ENCODE assay signal across 1 cellular context in the genomic region with DNA sequence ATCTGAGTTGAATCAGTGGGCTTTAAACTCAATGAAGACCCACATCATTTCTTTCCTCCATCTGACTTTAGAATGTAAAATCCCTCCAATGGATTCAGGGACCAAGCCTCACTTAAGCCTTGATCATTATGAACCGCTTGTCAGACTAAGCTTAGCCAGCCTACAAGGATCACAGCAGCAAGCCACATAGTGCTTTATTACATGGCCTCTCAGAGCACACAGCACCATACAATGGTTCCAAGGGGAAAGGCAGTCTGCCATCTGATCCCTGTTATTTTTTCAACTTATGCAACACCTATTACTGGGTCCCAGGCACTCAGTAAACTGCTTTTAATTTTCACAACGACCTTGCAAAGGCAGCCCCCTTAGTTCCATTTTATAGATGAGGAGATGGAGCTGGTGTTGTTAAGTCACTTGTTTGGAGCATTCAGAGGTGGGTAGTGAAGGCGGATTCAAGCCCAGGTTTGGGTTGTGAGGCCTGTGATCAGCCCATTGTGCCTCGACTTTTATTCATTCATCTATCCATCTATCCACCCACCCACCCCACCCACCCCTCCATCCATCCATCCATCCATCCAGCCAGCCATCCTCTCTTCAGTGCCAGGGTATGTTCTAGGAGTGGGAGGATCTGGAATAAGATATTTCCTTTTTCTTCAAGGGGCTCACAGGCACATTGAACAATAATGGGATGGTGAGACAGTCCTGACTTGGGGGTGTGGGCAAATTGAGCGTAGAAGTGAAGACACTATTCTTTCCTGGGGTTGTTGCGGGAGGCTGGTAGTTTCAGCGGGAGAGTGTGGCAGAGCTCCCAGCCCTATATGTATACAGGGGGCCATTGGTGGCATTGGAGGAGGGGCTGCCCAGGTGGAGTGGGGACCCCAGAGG.
TF ChIP-seq lines count a peak whose summit lies in the region.

No MANE protein-coding gene starts in this region.

TF ChIP-seq in WTC11, 78 proteins besides CTCF, POLR2A, EP300 and RAD21 (continued from another document):
- TF ChIP-seq, protein P1, sequence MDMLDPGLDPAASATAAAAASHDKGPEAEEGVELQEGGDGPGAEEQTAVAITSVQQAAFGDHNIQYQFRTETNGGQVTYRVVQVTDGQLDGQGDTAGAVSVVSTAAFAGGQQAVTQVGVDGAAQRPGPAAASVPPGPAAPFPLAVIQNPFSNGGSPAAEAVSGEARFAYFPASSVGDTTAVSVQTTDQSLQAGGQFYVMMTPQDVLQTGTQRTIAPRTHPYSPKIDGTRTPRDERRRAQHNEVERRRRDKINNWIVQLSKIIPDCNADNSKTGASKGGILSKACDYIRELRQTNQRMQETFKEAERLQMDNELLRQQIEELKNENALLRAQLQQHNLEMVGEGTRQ (CRISPR knock-in tag; IDR thresholded peaks at IDR 0.05), result no peak
- TF ChIP-seq NR1H2 (CRISPR knock-in tag; IDR thresholded peaks at IDR 0.05) (no peak), FOXJ3 (CRISPR knock-in tag; IDR thresholded peaks at IDR 0.05; ENCODE audit: borderline replicate concordance) (no peak), ZNF416 (CRISPR knock-in tag; IDR thresholded peaks at IDR 0.05) (no peak)
